Comparison of ENCODE assay signal across 10 cellular contexts in the genomic region with DNA sequence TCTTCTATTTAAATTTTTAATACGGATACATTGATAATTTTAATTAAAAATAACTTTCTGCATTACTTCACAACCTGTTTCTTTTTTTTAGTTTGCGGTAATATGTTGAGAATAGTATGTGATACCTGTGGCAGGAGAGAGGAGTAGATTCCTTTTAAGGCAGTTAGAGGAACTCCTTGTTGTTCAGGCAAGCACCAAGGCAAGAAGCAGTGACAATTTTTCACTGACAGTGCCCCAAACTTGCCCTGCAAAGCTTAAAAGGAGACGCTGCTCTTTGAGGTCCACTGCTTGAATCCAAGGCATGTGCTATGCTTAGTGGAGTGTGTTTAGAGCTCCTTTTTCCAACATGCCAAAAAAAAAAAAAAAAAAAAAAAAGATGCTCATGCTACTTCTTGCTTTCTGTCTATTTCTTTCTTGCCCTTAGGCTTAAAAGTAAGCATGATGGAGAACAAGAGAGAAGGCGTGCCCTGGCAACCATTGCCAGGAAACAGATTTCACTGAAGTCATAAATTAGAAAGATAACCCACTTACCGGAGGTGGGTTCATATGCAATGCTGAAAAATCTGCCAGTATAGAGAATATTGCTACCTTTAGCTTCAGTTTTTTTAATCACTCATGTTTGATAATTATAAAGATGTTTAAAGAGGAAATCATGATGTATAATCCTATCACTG. TPM values are rescaled to one million over a fixed set of nuclear protein-coding genes. Genes with fewer than 3 reads are reported as not detected.
DNase-seq lines count a peak whose midpoint lies in the region; ATAC-seq, FAIRE-seq and TF ChIP-seq lines count a peak whose summit lies in the region.
"Had no signal": no experiment of that assay in that cellular context is flagged by ENCODE, and none has a peak within 500 bp of the region (broad histone marks: within the 10 kb centered on the region; RNA-seq: fewer than 3 reads in every experiment).

No MANE protein-coding gene starts in this region.

- H3K36me3 Mint-ChIP-seq in activated CD8-positive, alpha-beta T cell treated with anti-CD3 and anti-CD28 coated beads for 36 hours (ENCODE audit: low read depth) = peaks cover 2% of the 10 kb centered on the region

- FAIRE-seq in islet of Langerhans (lab: Jason Lieb, UNC) (peak; percentile 68), HTR-8/SVneo (lab: Jason Lieb, UNC) (no peak)

- H3K4me1 Mint-ChIP-seq in activated CD8-positive, alpha-beta T cell treated with anti-CD3 and anti-CD28 coated beads for 36 hours (ENCODE audit: low read depth) = peaks cover 51% of the 10 kb centered on the region

- POLR2A ChIA-PET in activated CD8-positive, alpha-beta T cell treated with anti-CD3 and anti-CD28 coated beads for 36 hours (lab: Charles Lee) = interaction anchor here (0.8 to 1.1 kb wide), 2 partner anchors 9 to 11 kb away, joined by 3 to 4 read pairs; no protein-coding TSS in a partner anchor

- peak; percentile 3 for DNase-seq in NCI-H146 (lab: John Stamatoyannopoulos, UW)
- DNase-seq in NCI-H146 treated with DMSO at 0.1 percent for 48 hours (lab: John Stamatoyannopoulos, UW; ENCODE audit: unreplicated experiment) = no peak
- peak; percentile 62 for DNase-seq in NCI-H226
- DNase-seq in activated CD8-positive, alpha-beta T cell treated with anti-CD3 and anti-CD28 coated beads for 36 hours = peak; percentile 53
- no peak for DNase-seq in HTR-8/SVneo (ENCODE audit: insufficient read length, low spot score)
- no peak for DNase-seq in cerebellar nuclear complex (lab: John Stamatoyannopoulos, UW)
- DNase-seq: DMS53, hippocampal formation had no signal

- H3K9me3 Mint-ChIP-seq in activated CD8-positive, alpha-beta T cell treated with anti-CD3 and anti-CD28 coated beads for 36 hours = no peaks in the 10 kb centered on the region

- peak; percentile 60 for ATAC-seq in activated CD8-positive, alpha-beta T cell treated with anti-CD3 and anti-CD28 coated beads for 36 hours
- no peak for ATAC-seq in HG03439 (IDR thresholded peaks at IDR 0.05; ENCODE audit: unreplicated experiment)

- H3K27ac Mint-ChIP-seq in activated CD8-positive, alpha-beta T cell treated with anti-CD3 and anti-CD28 coated beads for 36 hours = peak overlapping the region; percentile 9

- intact Hi-C loops in activated CD8-positive, alpha-beta T cell treated with anti-CD3 and anti-CD28 coated beads for 36 hours (cut with micrococcal nuclease) = loop anchor here (5.0 kb wide), 1 partner anchor 47 kb away; no protein-coding TSS in a partner anchor

- CTCF ChIA-PET in activated CD8-positive, alpha-beta T cell treated with anti-CD3 and anti-CD28 coated beads for 36 hours (lab: Charles Lee) = interaction anchor here (0.9 to 1.7 kb wide), 3 partner anchors 9 to 21 kb away, joined by 3 to 9 read pairs (median 4); no protein-coding TSS in a partner anchor

- no peaks in the 10 kb centered on the region for H3K27me3 Mint-ChIP-seq in activated CD8-positive, alpha-beta T cell treated with anti-CD3 and anti-CD28 coated beads for 36 hours

- no peak for TF ChIP-seq CTCF in activated CD8-positive, alpha-beta T cell treated with anti-CD3 and anti-CD28 coated beads for 36 hours (IDR thresholded peaks at IDR 0.05)

- peak overlapping the region; percentile 36 for H3K4me3 Mint-ChIP-seq in activated CD8-positive, alpha-beta T cell treated with anti-CD3 and anti-CD28 coated beads for 36 hours

RNA-seq across cellular contexts. Expression of a gene that starts 58.3 kb away (rescaled TPM):
- total RNA-seq in activated CD8-positive, alpha-beta T cell treated with anti-CD3 and anti-CD28 coated beads for 36 hours = 10 to 100 TPM; 28.8 to 33.7 TPM

Comparison
In these comparisons a context has a peak if more than half of its experiments do, and no peak if none do; other contexts are left out.
1. DNase-seq: peak in NCI-H146 (single experiment), NCI-H226 (single experiment) and activated CD8-positive, alpha-beta T cell treated with anti-CD3 and anti-CD28 coated beads for 36 hours (single experiment); none in NCI-H146 treated with DMSO at 0.1 percent for 48 hours (single experiment), HTR-8/SVneo (single experiment) and cerebellar nuclear complex (0 of 2).